Comparison of ENCODE assay signal across 8 cellular contexts in genomic region chr15:69452702-69453513, GRCh38. TPM values are rescaled to one million over a fixed set of nuclear protein-coding genes. Genes with fewer than 3 reads are reported as not detected.
DNase-seq lines count a peak whose midpoint lies in the region; ATAC-seq, FAIRE-seq and TF ChIP-seq lines count a peak whose summit lies in the region.

RPLP1 (plus strand) TSS chr15:69452818; CDS start chr15:69452949, 131 bp downstream.

- peak within 1 kb of the TSS; percentile 92 for H3K4me2 ChIP-seq in mammary epithelial cell (ENCODE audit: insufficient read depth, low read depth, low read length)

- in situ Hi-C loops in mammary epithelial cell (cut with MboI; ENCODE audit: low sequenced_read_pairs in 2 of 2), result no loop called here

- peak within 1 kb of the TSS; percentile 84 for H2AFZ ChIP-seq in mammary epithelial cell (ENCODE audit: low read depth, low read length)

- H3K9ac ChIP-seq in mammary epithelial cell (ENCODE audit: insufficient read depth, low read length), result peak within 1 kb of the TSS; percentile 93
- H3K9ac ChIP-seq in iPS-20b (ENCODE audit: low read depth, low read length), result peak within 1 kb of the TSS; percentile 99

- no peak for FAIRE-seq in small intestine (lab: Jason Lieb, UNC)

- peaks cover 54% of the 10 kb centered on the region for H3K36me3 ChIP-seq in WERI-Rb-1
- H3K36me3 ChIP-seq in mammary epithelial cell (ENCODE audit: insufficient read depth, low read length), result peaks cover 41% of the 10 kb centered on the region
- H3K36me3 ChIP-seq in iPS-20b (ENCODE audit: insufficient read depth, low read depth, low read length), result peaks cover 50% of the 10 kb centered on the region
- H3K36me3 ChIP-seq in small intestine (ENCODE audit: control insufficient read depth in 2 of 2, insufficient read depth in 2 of 2, low read length in 2 of 2), result peaks cover 0 to 9% of the 10 kb centered on the region in 2 donors

- H3K9me3 ChIP-seq in WERI-Rb-1 (ENCODE audit: severe bottlenecking) (no peaks in the 10 kb centered on the region), mammary epithelial cell (replicated peaks; ENCODE audit: insufficient read depth, low read length) (no peaks in the 10 kb centered on the region), iPS-20b (ENCODE audit: insufficient read depth, low read depth, low read length) (no peaks in the 10 kb centered on the region), small intestine (ENCODE audit: control insufficient read depth, low read depth) (no peaks in the 10 kb centered on the region)

- ATAC-seq in GM18858 (IDR thresholded peaks at IDR 0.05; ENCODE audit: unreplicated experiment) (peak; percentile 57), HG03095 (IDR thresholded peaks at IDR 0.05; ENCODE audit: unreplicated experiment) (peak; percentile 74)

- H4K20me1 ChIP-seq in mammary epithelial cell (ENCODE audit: insufficient read depth, low read length), result peaks cover 23% of the 10 kb centered on the region

- H3K27ac ChIP-seq in WERI-Rb-1, result peak within 1 kb of the TSS; percentile 78
- H3K27ac ChIP-seq in mammary epithelial cell (ENCODE audit: insufficient read depth, low read depth, low read length), result peak within 1 kb of the TSS; percentile 86
- peak within 1 kb of the TSS; percentile 76 for H3K27ac ChIP-seq in iPS-20b (ENCODE audit: low read length)
- peak within 1 kb of the TSS; percentile 86 to 87 for H3K27ac ChIP-seq in small intestine (ENCODE audit: low read depth in 1 of 2, low read length in 1 of 2)

- DNase-seq in A172 (ENCODE audit: low spot score) (peak; percentile 87), NCI-H2196 (lab: John Stamatoyannopoulos, UW; ENCODE audit: unreplicated experiment) (peak; percentile 88), WERI-Rb-1 (peak; percentile 95), mammary epithelial cell (peak; percentile 90), small intestine (peak; percentile 98)

- TF ChIP-seq CTCF in WERI-Rb-1 (IDR thresholded peaks at IDR 0.05; ENCODE audit: low read depth, low read length) (no peak), mammary epithelial cell (conservative IDR thresholded peaks at IDR 0.05 in 1 of 2, IDR thresholded peaks at IDR 0.05 in 1 of 2; ENCODE audit: extremely low read depth in 1 of 2, insufficient read depth in 1 of 2, low read depth in 1 of 2, low read length in 2 of 2) (no peak)

- CTCF ChIA-PET in mammary epithelial cell (lab: Charles Lee; ENCODE audit: low non-redundant PET), result interaction anchor here (0.6 to 0.7 kb wide), 3 partner anchors 12 to 105 kb away, joined by 3 read pairs; no protein-coding TSS in a partner anchor

- BruUV-seq in mammary epithelial cell (replicated peaks; lab: Mats Ljungman, UMichigan), result no TSS peak

- dilution Hi-C loops in mammary epithelial cell (cut with HindIII; ENCODE audit: low sequenced_read_pairs), result no loop called here

- H3K79me2 ChIP-seq in mammary epithelial cell (ENCODE audit: insufficient read depth, low read length), result peaks cover 38% of the 10 kb centered on the region

- 0% methylated on average over 7 of the region's 77 CpGs for WGBS in mammary epithelial cell (ENCODE audit: low coverage, missing lambda C conversion rate)
- 0% methylated on average over 74 to 77 of the region's 77 CpGs for WGBS in small intestine, 3 donors

- H3K4me3 ChIP-seq in WERI-Rb-1 (ENCODE audit: low read depth, low read length), result peak within 1 kb of the TSS; percentile 94
- peak within 1 kb of the TSS; percentile 85 to 88 (median 87) for H3K4me3 ChIP-seq in mammary epithelial cell (replicated peaks in 1 of 3; ENCODE audit: insufficient read depth in 1 of 3, low read depth in 2 of 3, low read length in 3 of 3)
- H3K4me3 ChIP-seq in iPS-20b (ENCODE audit: low read length), result peak within 1 kb of the TSS; percentile 98
- peak within 1 kb of the TSS; percentile 80 to 96 for H3K4me3 ChIP-seq in small intestine (ENCODE audit: low read depth in 1 of 2, low read length in 2 of 2)

- intact Hi-C loops in mammary epithelial cell (cut with micrococcal nuclease), result loop anchor here (1.0 kb wide), 2 partner anchors 9 to 38 kb away; no protein-coding TSS in a partner anchor

- H3K4me1 ChIP-seq in mammary epithelial cell (ENCODE audit: insufficient read depth, low read length) (peaks cover 23% of the 10 kb centered on the region), iPS-20b (ENCODE audit: insufficient read depth, low read length) (peaks cover 10% of the 10 kb centered on the region; the same call in 1 of the 2 replicates), small intestine (ENCODE audit: control insufficient read depth in 2 of 2, insufficient read depth in 1 of 2, low read depth in 1 of 2, low read length in 1 of 2) (peaks cover 2 to 9% of the 10 kb centered on the region in 2 donors)

- H3K27me3 ChIP-seq in WERI-Rb-1 (ENCODE audit: insufficient read depth, low read depth, severe bottlenecking) (no peaks in the 10 kb centered on the region), mammary epithelial cell (ENCODE audit: insufficient read depth, low read length) (no peaks in the 10 kb centered on the region), iPS-20b (ENCODE audit: insufficient read depth, low read length) (no peaks in the 10 kb centered on the region), small intestine (ENCODE audit: control insufficient read depth in 2 of 2, insufficient read depth in 2 of 2, low read length in 2 of 2) (no peaks in the 10 kb centered on the region)

RNA-seq across cellular contexts. Expression of gene RPLP1, which starts in this region (rescaled TPM):
- total RNA-seq in A172 (2014; rRNA removed; shearing (Covaris generic)), result 186 and 499 TPM in 2 replicates
- total RNA-seq in mammary epithelial cell, result 1,000 to 10,000 TPM in 1 of 2 donors, 100 to 1,000 TPM in 1; 152 to 1,750 TPM
- polyA plus RNA-seq in mammary epithelial cell, result 1,472 TPM
- 850 TPM for polyA minus RNA-seq in mammary epithelial cell
- polyA plus RNA-seq in small intestine, result 1,000 to 10,000 TPM in 2 of 3 donors, 100 to 1,000 TPM in 1; 975 to 2,388 (median 1,802) TPM

Comparison
In these comparisons a context has a peak if more than half of its experiments do, and no peak if none do; other contexts are left out.
1. Peak in every context shown above with its lines: DNase-seq, ATAC-seq, H3K4me3 ChIP-seq and H3K27ac ChIP-seq.